In genomic region chr17:5877948-5878347, GRCh38 we compare ENCODE assay signal across 1 cellular context.
TF ChIP-seq lines count a peak whose summit lies in the region.

No MANE protein-coding gene starts in this region.

TF ChIP-seq in H1, 55 proteins besides CTCF, POLR2A, EP300 and RAD21 (continued from another document):
- no peak for TF ChIP-seq USF2 (IDR thresholded peaks at IDR 0.05; ENCODE audit: low read length)
- no peak for TF ChIP-seq MAFK (IDR thresholded peaks at IDR 0.05; ENCODE audit: low read depth, low read length)
- TF ChIP-seq GTF2F1 (IDR thresholded peaks at IDR 0.05; ENCODE audit: borderline replicate concordance, low read depth, low read length): no peak
- no peak for TF ChIP-seq ZNF274 (IDR thresholded peaks at IDR 0.05; ENCODE audit: borderline replicate concordance, extremely low read depth, low read length)
- TF ChIP-seq MAX (IDR thresholded peaks at IDR 0.05): no peak
- no peak for TF ChIP-seq PHF8 (conservative IDR thresholded peaks at IDR 0.05; ENCODE audit: low read depth, low read length)
- TF ChIP-seq RFX5 (IDR thresholded peaks at IDR 0.05; ENCODE audit: borderline replicate concordance, low read depth, low read length): no peak
- no peak for TF ChIP-seq SRF (IDR thresholded peaks at IDR 0.05; ENCODE audit: low read depth, low read length)
- no peak for TF ChIP-seq SIRT6 (IDR thresholded peaks at IDR 0.05; ENCODE audit: low read length)
- TF ChIP-seq SIN3A (conservative IDR thresholded peaks at IDR 0.05 in 1 of 2, IDR thresholded peaks at IDR 0.05 in 1 of 2; ENCODE audit: low read depth in 1 of 2, low read length in 2 of 2): no peak
- no peak for TF ChIP-seq FOSL1 (IDR thresholded peaks at IDR 0.05; ENCODE audit: insufficient read depth, low read depth, low read length)
